9 cellular contexts compared by ENCODE assay signal in the genomic region with DNA sequence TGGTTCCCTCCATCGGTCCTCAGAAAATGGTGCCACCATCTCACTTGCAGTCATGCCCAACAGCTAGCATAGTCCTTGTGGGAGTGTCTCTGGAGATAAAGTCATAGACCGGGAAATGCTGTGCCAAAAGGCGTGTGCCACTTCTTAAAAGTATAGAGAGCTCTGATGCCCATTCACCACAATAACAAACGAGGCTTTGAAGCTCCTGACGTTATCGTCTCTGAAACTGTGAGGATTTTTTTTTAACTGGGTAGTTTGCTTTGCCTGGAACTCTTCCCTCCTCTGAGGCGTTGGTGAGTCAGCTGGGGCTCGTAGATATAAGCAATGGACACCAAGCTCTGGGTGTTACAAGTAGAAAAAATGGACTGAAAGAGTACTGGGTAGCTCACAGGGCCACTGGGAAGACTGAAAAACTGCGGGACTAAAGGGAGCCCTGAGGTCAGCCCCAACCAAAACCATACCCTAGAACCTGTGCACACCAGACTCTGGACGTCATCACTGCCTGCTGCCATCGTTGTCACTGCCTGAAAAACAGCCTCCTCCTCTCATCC.
DNase-seq lines count a peak whose midpoint lies in the region; ATAC-seq, FAIRE-seq and TF ChIP-seq lines count a peak whose summit lies in the region.
"Had no signal": no experiment of that assay in that cellular context is flagged by ENCODE, and none has a peak within 500 bp of the region (broad histone marks: within the 10 kb centered on the region; RNA-seq: fewer than 3 reads in every experiment).

No MANE protein-coding gene starts in this region.

- H3K9me3 ChIP-seq in A549 = no peaks in the 10 kb centered on the region
- no peaks in the 10 kb centered on the region for H3K9me3 ChIP-seq in ovary

- H3K36me3 Mint-ChIP-seq in activated naive CD4-positive, alpha-beta T cell treated with anti-CD3 and anti-CD28 coated beads for 36 hours (ENCODE audit: low read depth) = no peaks in the 10 kb centered on the region

- CTCF ChIA-PET in A549 (lab: Yijun Ruan, JAX) = interaction anchor here (1.7 to 10.5 kb wide), 3 partner anchors 10 to 31 kb away, joined by 4 to 68 read pairs (median 23); no protein-coding TSS in a partner anchor
- CTCF ChIA-PET in activated naive CD4-positive, alpha-beta T cell treated with anti-CD3 and anti-CD28 coated beads for 36 hours (lab: Charles Lee) = interaction anchor here (0.6 to 14.2 kb wide), 10 partner anchors 8 to 529 kb away, joined by 3 to 125 read pairs (median 5); no protein-coding TSS in a partner anchor

- H3K4me3 ChIP-seq in A549 (0 out of 3 replicates have a peak overlapping the region, but pooled peaks have one; percentile 6), ovary (no peak overlapping the region)

- FAIRE-seq in A549 (lab: Jason Lieb, UNC) = no peak
- FAIRE-seq: endometrium had no signal

- TF ChIP-seq EP300 in A549 (IDR thresholded peaks at IDR 0.05) = no peak
- TF ChIP-seq EP300 in ovary (IDR thresholded peaks at IDR 0.05) = no peak

- H3K4me2 ChIP-seq in A549 = peak overlapping the region; percentile 72

- H3K27ac ChIP-seq in A549 (peak overlapping the region; percentile 80 to 92), ovary (no peak overlapping the region)

- TF ChIP-seq RAD21 in A549 (conservative IDR thresholded peaks at IDR 0.05 in 1 of 2, IDR thresholded peaks at IDR 0.05 in 1 of 2) = no peak

- POLR2A ChIA-PET in A549 (lab: Yijun Ruan, JAX) = interaction anchor here (0.7 kb wide), 1 partner anchor 146 kb away, joined by 5 read pairs; no protein-coding TSS in a partner anchor

- DNase-seq in A549 (ENCODE audit: low read depth in 1 of 2, low spot score in 1 of 2) = peak in 1 of 2 experiments; percentile 48
- DNase-seq in RKO (ENCODE audit: low spot score) = peak; percentile 52
- DNase-seq in activated naive CD4-positive, alpha-beta T cell treated with anti-CD3 and anti-CD28 coated beads for 36 hours = peak; percentile 83
- DNase-seq in myocyte (ENCODE audit: low read depth) = peak; percentile 35
- DNase-seq in ovary = no peak

- H3K4me1 ChIP-seq in A549 (peaks cover 29% of the 10 kb centered on the region), ovary (ENCODE audit: insufficient read depth) (no peaks in the 10 kb centered on the region)

- TF ChIP-seq POLR2A in A549 (IDR thresholded peaks at IDR 0.05; ENCODE audit: low read length) (no peak), ovary (IDR thresholded peaks at IDR 0.05) (no peak)

- H3K4me1 Mint-ChIP-seq in activated naive CD4-positive, alpha-beta T cell treated with anti-CD3 and anti-CD28 coated beads for 36 hours (ENCODE audit: low read depth) = peaks cover 8% of the 10 kb centered on the region

- ATAC-seq in A549 (peak; percentile 57 to 70; a peak in 5 of 6 replicates), HG03378 (IDR thresholded peaks at IDR 0.05; ENCODE audit: unreplicated experiment) (no peak), HG03175 (IDR thresholded peaks at IDR 0.05; ENCODE audit: unreplicated experiment) (no peak), GM21723 (IDR thresholded peaks at IDR 0.05; ENCODE audit: unreplicated experiment) (no peak)

- H3K27ac Mint-ChIP-seq in activated naive CD4-positive, alpha-beta T cell treated with anti-CD3 and anti-CD28 coated beads for 36 hours = no peak overlapping the region

- no peaks in the 10 kb centered on the region for H3K36me3 ChIP-seq in ovary

- no peaks in the 10 kb centered on the region for H3K9me3 Mint-ChIP-seq in activated naive CD4-positive, alpha-beta T cell treated with anti-CD3 and anti-CD28 coated beads for 36 hours

- no peaks in the 10 kb centered on the region for H3K27me3 Mint-ChIP-seq in activated naive CD4-positive, alpha-beta T cell treated with anti-CD3 and anti-CD28 coated beads for 36 hours (ENCODE audit: low read depth)

- H3K27me3 ChIP-seq in ovary = no peaks in the 10 kb centered on the region

- TF ChIP-seq CTCF in A549 (IDR thresholded peaks at IDR 0.05) (no peak), ovary (IDR thresholded peaks at IDR 0.05) (no peak)

- no peak overlapping the region for H3K4me3 Mint-ChIP-seq in activated naive CD4-positive, alpha-beta T cell treated with anti-CD3 and anti-CD28 coated beads for 36 hours

- intact Hi-C loops in activated naive CD4-positive, alpha-beta T cell treated with anti-CD3 and anti-CD28 coated beads for 36 hours (cut with micrococcal nuclease) = loop anchor here (1.0 to 10.0 kb wide), 10 partner anchors 30 to 1010 kb away; no protein-coding TSS in a partner anchor
- intact Hi-C loops in ovary (cut with DNase I) = no loop called here

- WGBS in A549 (ENCODE audit: missing lambda C conversion rate) = 18% methylated on average over 10 of the region's 11 CpGs
- 69 to 75% (median 74%) methylated on average over 11 of the region's 11 CpGs for WGBS in ovary, 3 donors

TF ChIP-seq in A549, 52 proteins besides CTCF, POLR2A, EP300 and RAD21:
- TF ChIP-seq JUN (IDR thresholded peaks at IDR 0.05) (no peak), CBX8 (IDR thresholded peaks at IDR 0.05) (no peak), MYC (IDR thresholded peaks at IDR 0.05; ENCODE audit: borderline replicate concordance, low read length) (no peak), PHF8 (IDR thresholded peaks at IDR 0.05; ENCODE audit: borderline replicate concordance, low read depth) (no peak), RNF2 (IDR thresholded peaks at IDR 0.05; ENCODE audit: borderline replicate concordance, low read depth) (no peak), ZSCAN20 (CRISPR knock-in tag; IDR thresholded peaks at IDR 0.05) (no peak), TP53 (CRISPR knock-in tag; IDR thresholded peaks at IDR 0.05) (no peak), HOXB13 (CRISPR knock-in tag; IDR thresholded peaks at IDR 0.05; ENCODE audit: low read depth) (no peak), CEBPB (IDR thresholded peaks at IDR 0.05) (no peak), ZNF302 (CRISPR knock-in tag; IDR thresholded peaks at IDR 0.05) (no peak), KDM1A (IDR thresholded peaks at IDR 0.05; ENCODE audit: low read depth) (no peak), HOXA7 (CRISPR knock-in tag; IDR thresholded peaks at IDR 0.05) (no peak), POLR2AphosphoS2 (conservative IDR thresholded peaks at IDR 0.05; ENCODE audit: low read length) (no peak)
- TF ChIP-seq, protein P1, sequence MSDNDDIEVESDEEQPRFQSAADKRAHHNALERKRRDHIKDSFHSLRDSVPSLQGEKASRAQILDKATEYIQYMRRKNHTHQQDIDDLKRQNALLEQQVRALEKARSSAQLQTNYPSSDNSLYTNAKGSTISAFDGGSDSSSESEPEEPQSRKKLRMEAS (IDR thresholded peaks at IDR 0.05) = no peak

Comparison
In these comparisons a context has a peak if more than half of its experiments do, and no peak if none do; other contexts are left out.
1. ATAC-seq: peak in A549 (2 of 2); none in HG03378 (single experiment), HG03175 (single experiment) and GM21723 (single experiment).
2. DNase-seq: peak in RKO (single experiment), activated naive CD4-positive, alpha-beta T cell treated with anti-CD3 and anti-CD28 coated beads for 36 hours (single experiment) and myocyte (single experiment); none in ovary (0 of 5).
3. H3K27ac ChIP-seq: peak in A549 (2 of 2); none in ovary (0 of 2).